ENCODE assay signal across 21 cellular contexts in the genomic region with DNA sequence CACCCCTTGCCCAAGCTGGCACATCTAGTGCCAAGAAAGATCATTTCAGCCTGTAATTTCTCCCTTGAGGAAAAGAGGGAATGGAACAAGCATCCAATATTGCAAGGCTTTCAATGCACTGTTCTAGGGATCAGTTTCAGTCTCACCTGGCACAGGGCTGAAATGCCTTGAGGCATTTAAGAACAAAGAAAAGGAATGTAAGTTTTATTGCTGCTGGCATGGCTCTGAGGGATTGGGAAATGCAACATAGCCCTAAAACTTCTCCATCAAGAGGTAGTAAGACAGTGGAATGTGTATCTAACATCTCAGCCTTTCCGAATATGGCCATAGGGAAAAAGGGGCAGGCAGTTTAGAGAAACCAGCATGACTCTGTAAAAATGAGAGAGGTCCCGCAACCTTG.
"Had no signal": no experiment of that assay in that cellular context is flagged by ENCODE, and none has a peak within 500 bp of the region (broad histone marks: within the 10 kb centered on the region; RNA-seq: fewer than 3 reads in every experiment).

No MANE protein-coding gene starts in this region.

- H3K4me1 ChIP-seq: colonic mucosa, pancreas, stomach, suprapubic skin, tibial nerve had no signal

- H3K36me3 ChIP-seq: colonic mucosa, pancreas, stomach, suprapubic skin, tibial nerve had no signal

- H3K27me3 ChIP-seq: colonic mucosa, pancreas, stomach, suprapubic skin, tibial nerve had no signal

- H3K27ac Mint-ChIP-seq: activated naive CD8-positive, alpha-beta T cell treated with anti-CD3 and anti-CD28 coated beads for 36 hours; nephron progenitor cell; stimulated activated memory B cell treated with anti-CD40 and anti-IgM and Interleukin-4, amounts not matched to agents 10 μg/mL and 1 μg/mL and 100 μg/mL, for 72 hours; T-helper 1 cell treated with Interleukin-12 subunit alpha and Interleukin-12 subunit beta and Interleukin-4 antibody, amounts not matched to agents 30 μg/mL and 1 μg/mL, for 36 hours had no signal

- H3K36me3 Mint-ChIP-seq: activated naive CD8-positive, alpha-beta T cell treated with anti-CD3 and anti-CD28 coated beads for 36 hours; stimulated activated memory B cell treated with anti-CD40 and anti-IgM and Interleukin-4, amounts not matched to agents 10 μg/mL and 1 μg/mL and 100 μg/mL, for 72 hours had no signal

- H3K4me3 ChIP-seq: colonic mucosa, pancreas, stomach, suprapubic skin, tibial nerve had no signal

- ATAC-seq: pancreas; sciatic nerve; stimulated activated memory B cell treated with anti-CD40 and anti-IgM and Interleukin-4, amounts not matched to agents 10 μg/mL and 1 μg/mL and 100 μg/mL, for 72 hours had no signal

- H3K27me3 Mint-ChIP-seq: activated naive CD8-positive, alpha-beta T cell treated with anti-CD3 and anti-CD28 coated beads for 36 hours; stimulated activated memory B cell treated with anti-CD40 and anti-IgM and Interleukin-4, amounts not matched to agents 10 μg/mL and 1 μg/mL and 100 μg/mL, for 72 hours had no signal

- H3K4me1 Mint-ChIP-seq: activated naive CD8-positive, alpha-beta T cell treated with anti-CD3 and anti-CD28 coated beads for 36 hours; stimulated activated memory B cell treated with anti-CD40 and anti-IgM and Interleukin-4, amounts not matched to agents 10 μg/mL and 1 μg/mL and 100 μg/mL, for 72 hours had no signal

- FAIRE-seq: bronchial epithelial cell, endometrium, pancreas, small intestine, urothelium cell line had no signal

- DNase-seq: activated CD4-positive, alpha-beta T cell treated with anti-CD3 and anti-CD28 coated beads for 4 hours; activated CD4-positive, alpha-beta T cell treated with anti-CD3 and anti-CD28 coated beads, Interleukin-2, amount 50 U/mL, for 48 hours; activated CD4-positive, CD25-positive, alpha-beta regulatory T cell; activated naive CD4-positive, alpha-beta T cell treated with Interleukin-2 at 50 U/mL for 16 hours; activated naive CD8-positive, alpha-beta T cell treated with anti-CD3 and anti-CD28 coated beads for 36 hours; activated T-cell treated with anti-CD3 and anti-CD28 coated beads, Interleukin-2, amount 50 U/mL, for 48 hours; amniotic stem cell; colonic mucosa; nephron progenitor cell; pancreas; small intestine; stimulated activated CD4-positive, alpha-beta T cell treated with anti-CD3 and anti-CD28 coated beads, Interleukin-2, amount 100 ng/mL, for 24 hours; stomach had no signal

- H3K9me3 ChIP-seq: colonic mucosa, pancreas, suprapubic skin, tibial nerve had no signal

- H3K4me3 Mint-ChIP-seq: activated naive CD8-positive, alpha-beta T cell treated with anti-CD3 and anti-CD28 coated beads for 36 hours; nephron progenitor cell; stimulated activated memory B cell treated with anti-CD40 and anti-IgM and Interleukin-4, amounts not matched to agents 10 μg/mL and 1 μg/mL and 100 μg/mL, for 72 hours; T-helper 1 cell treated with Interleukin-12 subunit alpha and Interleukin-12 subunit beta and Interleukin-4 antibody, amounts not matched to agents 30 μg/mL and 1 μg/mL, for 36 hours had no signal

- H3K27ac ChIP-seq: colonic mucosa, pancreas, stomach, suprapubic skin, tibial nerve had no signal
